Comparison of ENCODE assay signal across 27 cellular contexts in genomic region chr3:35483131-35483530, GRCh38.
"Had no signal": no experiment of that assay in that cellular context is flagged by ENCODE, and none has a peak within 500 bp of the region (broad histone marks: within the 10 kb centered on the region; RNA-seq: fewer than 3 reads in every experiment).

No MANE protein-coding gene starts in this region.

- H3K27ac ChIP-seq: ovary, parathyroid adenoma, psoas muscle, right lobe of liver, sigmoid colon, stomach, thoracic aorta, thyroid gland, tibial nerve, upper lobe of left lung, vagina had no signal

- H3K9me3 ChIP-seq: ovary, psoas muscle, right lobe of liver, sigmoid colon, stomach, thoracic aorta, thyroid gland, tibial nerve, upper lobe of left lung, vagina had no signal

- H2AFZ ChIP-seq: parathyroid adenoma had no signal

- H3K79me2 ChIP-seq: parathyroid adenoma had no signal

- H3K9ac ChIP-seq: parathyroid adenoma had no signal

- H3K4me3 ChIP-seq: ovary, psoas muscle, right lobe of liver, sigmoid colon, stomach, thoracic aorta, thyroid gland, tibial nerve, upper lobe of left lung, vagina had no signal

- H3K27ac Mint-ChIP-seq: natural killer cell treated with Interleukin-12 subunit alpha and Interleukin-12 subunit beta and Interleukin-15 and Interleukin-18, amount 100 ng/mL, for 72 hours; nephron progenitor cell; progenitor cell of endocrine pancreas; stimulated activated effector memory CD8-positive, alpha-beta T cell treated with anti-CD3 and anti-CD28 coated beads, Interleukin-12 subunit alpha, Interleukin-12 subunit beta, amount 100 ng/mL, for 72 hours; stimulated activated naive B cell treated with anti-CD40 and anti-IgM and Interleukin-4, amounts not matched to agents 10 μg/mL and 1 μg/mL and 100 μg/mL, for 72 hours; stimulated activated naive CD8-positive, alpha-beta T cell treated with anti-CD3 and anti-CD28 coated beads, Interleukin-15, Interleukin-2, amounts not matched to agents 100 ng/mL and 50 ng/mL, for 24 hours had no signal

- H3K27me3 Mint-ChIP-seq: natural killer cell treated with Interleukin-12 subunit alpha and Interleukin-12 subunit beta and Interleukin-15 and Interleukin-18, amount 100 ng/mL, for 72 hours; progenitor cell of endocrine pancreas; stimulated activated naive CD8-positive, alpha-beta T cell treated with anti-CD3 and anti-CD28 coated beads, Interleukin-15, Interleukin-2, amounts not matched to agents 100 ng/mL and 50 ng/mL, for 24 hours had no signal

- H3K36me3 ChIP-seq: ovary, right lobe of liver, sigmoid colon, stomach, thoracic aorta, thyroid gland, tibial nerve, upper lobe of left lung, vagina had no signal

- H3K27me3 ChIP-seq: ovary, right lobe of liver, sigmoid colon, stomach, thyroid gland, tibial nerve, upper lobe of left lung, vagina had no signal

- ATAC-seq: natural killer cell treated with Interleukin-12 subunit alpha and Interleukin-12 subunit beta and Interleukin-15 and Interleukin-18, amount 100 ng/mL, for 72 hours; psoas muscle; right cardiac atrium; right lobe of liver; stimulated activated effector memory CD8-positive, alpha-beta T cell treated with anti-CD3 and anti-CD28 coated beads, Interleukin-12 subunit alpha, Interleukin-12 subunit beta, amount 100 ng/mL, for 72 hours; stimulated activated naive B cell treated with anti-CD40 and anti-IgM and Interleukin-4, amounts not matched to agents 10 μg/mL and 1 μg/mL and 100 μg/mL, for 72 hours had no signal

- H3K4me1 ChIP-seq: parathyroid adenoma, psoas muscle, right lobe of liver, sigmoid colon, tibial nerve, upper lobe of left lung, vagina had no signal

- H3K4me1 Mint-ChIP-seq: stimulated activated effector memory CD8-positive, alpha-beta T cell treated with anti-CD3 and anti-CD28 coated beads, Interleukin-12 subunit alpha, Interleukin-12 subunit beta, amount 100 ng/mL, for 72 hours had no signal

- H3K9me3 Mint-ChIP-seq: stimulated activated naive B cell treated with anti-CD40 and anti-IgM and Interleukin-4, amounts not matched to agents 10 μg/mL and 1 μg/mL and 100 μg/mL, for 72 hours had no signal

- H3K4me3 Mint-ChIP-seq: natural killer cell treated with Interleukin-12 subunit alpha and Interleukin-12 subunit beta and Interleukin-15 and Interleukin-18, amount 100 ng/mL, for 72 hours; nephron progenitor cell; neural crest cell; stimulated activated effector memory CD8-positive, alpha-beta T cell treated with anti-CD3 and anti-CD28 coated beads, Interleukin-12 subunit alpha, Interleukin-12 subunit beta, amount 100 ng/mL, for 72 hours; stimulated activated naive B cell treated with anti-CD40 and anti-IgM and Interleukin-4, amounts not matched to agents 10 μg/mL and 1 μg/mL and 100 μg/mL, for 72 hours; stimulated activated naive CD8-positive, alpha-beta T cell treated with anti-CD3 and anti-CD28 coated beads, Interleukin-15, Interleukin-2, amounts not matched to agents 100 ng/mL and 50 ng/mL, for 24 hours had no signal

- DNase-seq: nephron progenitor cell; occipital lobe; ovary; psoas muscle; right cardiac atrium; right lobe of liver; sigmoid colon; small intestine; stimulated activated CD4-positive, alpha-beta T cell treated with anti-CD3 and anti-CD28 coated beads, Interleukin-15, amount 100 ng/mL, for 24 hours; stimulated activated CD4-positive, alpha-beta T cell treated with anti-CD3 and anti-CD28 coated beads, Interleukin-2, amount 100 ng/mL, for 24 hours; stimulated activated CD4-positive, alpha-beta T cell treated with anti-CD3 and anti-CD28 coated beads, Interleukin-2, amount 100 ng/mL, for 48 hours; stimulated activated CD4-positive, alpha-beta T cell treated with anti-CD3 and anti-CD28 coated beads, Interleukin-4, amount 100 ng/mL, for 24 hours; stimulated activated naive B cell treated with anti-CD40 and anti-IgM and Interleukin-4, amounts not matched to agents 10 μg/mL and 1 μg/mL and 100 μg/mL, for 72 hours; stimulated activated naive CD4-positive, alpha-beta T cell treated with Interleukin-2 at 50 U/mL for 16 hours; stomach; thyroid gland; trophoblast cell; upper lobe of left lung had no signal

- H3K36me3 Mint-ChIP-seq: stimulated activated effector memory CD8-positive, alpha-beta T cell treated with anti-CD3 and anti-CD28 coated beads, Interleukin-12 subunit alpha, Interleukin-12 subunit beta, amount 100 ng/mL, for 72 hours; stimulated activated naive B cell treated with anti-CD40 and anti-IgM and Interleukin-4, amounts not matched to agents 10 μg/mL and 1 μg/mL and 100 μg/mL, for 72 hours had no signal
